In the genomic region with DNA sequence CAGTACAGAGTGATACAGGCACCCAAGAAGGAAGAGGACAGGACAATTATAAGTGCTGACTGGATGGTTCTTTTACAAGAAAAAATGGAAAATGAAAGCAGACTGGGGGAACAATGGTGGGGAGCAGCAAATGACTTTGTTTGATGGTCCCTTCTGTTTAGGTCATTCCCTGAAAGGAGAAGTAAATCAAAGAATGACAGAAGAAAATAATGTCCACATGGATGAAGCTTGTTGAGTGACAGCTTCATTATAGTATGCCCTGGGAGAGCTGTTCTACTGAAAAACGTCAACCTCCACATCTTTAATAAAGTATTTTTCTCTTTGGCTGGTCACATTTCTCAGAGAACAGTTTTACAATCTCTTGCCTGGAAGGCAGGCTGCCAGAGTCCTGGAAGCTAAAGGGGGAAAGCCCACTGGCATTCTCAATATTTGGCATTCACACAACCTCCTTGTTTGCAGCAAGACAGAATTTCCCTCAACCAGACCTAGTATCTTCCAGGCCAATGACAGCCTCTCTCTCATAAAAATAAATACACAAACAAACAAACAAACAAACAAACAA, we compare ENCODE assay signal across 26 cellular contexts.
A peak's percentile ranks its signal among the peaks of the same experiment; 100 is the strongest.
DNase-seq lines count a peak whose midpoint lies in the region; ATAC-seq, FAIRE-seq and TF ChIP-seq lines count a peak whose summit lies in the region.
"Had no signal": no experiment of that assay in that cellular context is flagged by ENCODE, and none has a peak within 500 bp of the region (broad histone marks: within the 10 kb centered on the region; RNA-seq: fewer than 3 reads in every experiment).

No MANE protein-coding gene starts in this region.

- H3K27me3 ChIP-seq in HepG2 (ENCODE audit: control insufficient read depth in 1 of 2, insufficient read depth in 2 of 2, low read length in 2 of 2) = no peaks in the 10 kb centered on the region
- no peaks in the 10 kb centered on the region for H3K27me3 ChIP-seq in right lobe of liver
- H3K27me3 ChIP-seq: adrenal gland, dorsolateral prefrontal cortex, neural progenitor cell, Peyer's patch, SJSA1, upper lobe of right lung had no signal

- H3K4me3 ChIP-seq in HepG2 (replicated peaks in 1 of 3; ENCODE audit: insufficient read depth in 1 of 3, low read depth in 2 of 3, low read length in 3 of 3) = no peak overlapping the region
- H3K4me3 ChIP-seq in right lobe of liver = no peak overlapping the region
- H3K4me3 ChIP-seq: A549, adrenal gland, dorsolateral prefrontal cortex, GM23338, mucosa of descending colon, neural progenitor cell, Peyer's patch, SJSA1, upper lobe of right lung had no signal

- peaks cover 18% of the 10 kb centered on the region for H3K4me1 ChIP-seq in HepG2 (ENCODE audit: insufficient read depth, low read length)
- H3K4me1 ChIP-seq in right lobe of liver = no peaks in the 10 kb centered on the region
- H3K4me1 ChIP-seq: adrenal gland, neural progenitor cell, Peyer's patch, upper lobe of right lung had no signal

- H2AFZ ChIP-seq in HepG2 (ENCODE audit: low read length) = no peak overlapping the region
- H2AFZ ChIP-seq: GM23338, neural progenitor cell had no signal

- TF ChIP-seq EP300 in HepG2 (IDR thresholded peaks at IDR 0.05; ENCODE audit: low read depth in 2 of 2, low read length in 2 of 2) = no peak
- no peak for TF ChIP-seq EP300 in HepG2 (CRISPR knock-in tag; IDR thresholded peaks at IDR 0.05; ENCODE audit: borderline replicate concordance)

- no peak for DNase-seq in HepG2 (ENCODE audit: low spot score)
- DNase-seq in right lobe of liver = no peak
- no peak for DNase-seq in chondrocyte (ENCODE audit: low spot score)
- DNase-seq in memory B cell (ENCODE audit: low spot score in 2 of 2) = no peak
- DNase-seq in ureter (ENCODE audit: low spot score) = no peak
- no peak for DNase-seq in NK-92 (lab: John Stamatoyannopoulos, UW; ENCODE audit: unreplicated experiment)
- no peak for DNase-seq in stimulated activated naive CD8-positive, alpha-beta T cell treated with anti-CD3 and anti-CD28 coated beads, Interleukin-15, amount 100 ng/mL, for 72 hours
- DNase-seq in activated CD8-positive, alpha-beta memory T cell treated with anti-CD3 and anti-CD28 coated beads for 24 hours = no peak
- DNase-seq: activated effector memory CD4-positive, alpha-beta T cell treated with Interleukin-2 at 50 U/mL for 16 hours; adrenal gland; dorsolateral prefrontal cortex; GDM1; mucosa of descending colon; NCI-H1930; NCI-H226; Peyer's patch; stimulated activated CD4-positive, alpha-beta T cell treated with anti-CD3 and anti-CD28 coated beads, Interleukin-12 subunit alpha, Interleukin-12 subunit beta, amount 100 ng/mL, for 4 hours; T-helper 2 cell; upper lobe of right lung had no signal

- no TSS peak for BruUV-seq in HepG2 (replicated peaks; lab: Mats Ljungman, UMichigan)

- H3K4me2 ChIP-seq in HepG2 (ENCODE audit: low read depth, low read length) = no peak overlapping the region
- H3K4me2 ChIP-seq: A549, GM23338, neural progenitor cell had no signal

- no peak for FAIRE-seq in HepG2 (lab: Jason Lieb, UNC)
- FAIRE-seq: A549 had no signal

- CTCF ChIA-PET in HepG2 (lab: Yijun Ruan, JAX; ENCODE audit: low intra/inter-chr PET ratio, low total read pairs) = no interaction called here

- POLR2A ChIA-PET in HepG2 (lab: Yijun Ruan, JAX) = no interaction called here

- intact Hi-C loops in HepG2 (cut with micrococcal nuclease; ENCODE audit: unreplicated experiment) = no loop called here
- intact Hi-C loops in right lobe of liver (cut with DNase I) = no loop called here

- H3K27me3 Mint-ChIP-seq in chondrocyte (ENCODE audit: low read depth) (no peaks in the 10 kb centered on the region), memory B cell (no peaks in the 10 kb centered on the region)
- H3K27me3 Mint-ChIP-seq in stimulated activated naive CD8-positive, alpha-beta T cell treated with anti-CD3 and anti-CD28 coated beads, Interleukin-15, amount 100 ng/mL, for 72 hours = no peaks in the 10 kb centered on the region

- TF ChIP-seq CTCF in HepG2 (CRISPR knock-in tag; IDR thresholded peaks at IDR 0.05) (no peak), right lobe of liver (IDR thresholded peaks at IDR 0.05) (no peak), chondrocyte (IDR thresholded peaks at IDR 0.05) (no peak)

- H3K9me3 Mint-ChIP-seq in chondrocyte (ENCODE audit: low read depth) (no peaks in the 10 kb centered on the region), memory B cell (no peaks in the 10 kb centered on the region)
- H3K9me3 Mint-ChIP-seq in stimulated activated naive CD8-positive, alpha-beta T cell treated with anti-CD3 and anti-CD28 coated beads, Interleukin-15, amount 100 ng/mL, for 72 hours = no peaks in the 10 kb centered on the region
- H3K9me3 Mint-ChIP-seq: CD14-positive monocyte, GM23338, neural progenitor cell had no signal

- H3K27ac Mint-ChIP-seq in chondrocyte (ENCODE audit: unreplicated experiment) (peak overlapping the region; percentile 29), memory B cell (peak overlapping the region; percentile 8)
- no peak overlapping the region for H3K27ac Mint-ChIP-seq in stimulated activated naive CD8-positive, alpha-beta T cell treated with anti-CD3 and anti-CD28 coated beads, Interleukin-15, amount 100 ng/mL, for 72 hours
- H3K27ac Mint-ChIP-seq: GM23338, neural progenitor cell had no signal

- TF ChIP-seq POLR2A in HepG2 (IDR thresholded peaks at IDR 0.05; ENCODE audit: insufficient read depth in 1 of 2, low read depth in 2 of 2, low read length in 2 of 2) (no peak), right lobe of liver (IDR thresholded peaks at IDR 0.05) (no peak)

- no peak for TF ChIP-seq RAD21 in HepG2 (CRISPR knock-in tag; IDR thresholded peaks at IDR 0.05)

- H3K36me3 ChIP-seq in HepG2 (replicated peaks in 1 of 2; ENCODE audit: control insufficient read depth in 1 of 2, insufficient read depth in 2 of 2, low read length in 2 of 2) (no peaks in the 10 kb centered on the region), right lobe of liver (peaks cover 0 to 3% (median 0%) of the 10 kb centered on the region in 4 donors)
- H3K36me3 ChIP-seq: adrenal gland, neural progenitor cell, Peyer's patch, upper lobe of right lung had no signal

- H3K27ac ChIP-seq in HepG2 (ENCODE audit: extremely low read length, insufficient read depth, low read length) (no peak overlapping the region), right lobe of liver (no peak overlapping the region)
- H3K27ac ChIP-seq: adrenal gland, epithelial cell of prostate, neural progenitor cell, Peyer's patch, SJSA1, upper lobe of right lung had no signal

- no peaks in the 10 kb centered on the region for H3K79me2 ChIP-seq in HepG2 (ENCODE audit: insufficient read depth, low read length)

- ATAC-seq in HepG2 = no peak
- ATAC-seq in right lobe of liver = no peak
- ATAC-seq in memory B cell (ENCODE audit: low read depth) = no peak
- no peak for ATAC-seq in stimulated activated naive CD8-positive, alpha-beta T cell treated with anti-CD3 and anti-CD28 coated beads, Interleukin-15, amount 100 ng/mL, for 72 hours
- ATAC-seq: A549, GM23338, left lobe of liver, mucosa of descending colon, upper lobe of right lung had no signal

- in situ Hi-C loops in HepG2 (cut with HindIII; ENCODE audit: extremely low pct_ligation_motif_present, low pct_unique_long_range_greater_than_20kb) = no loop called here

- H3K4me1 Mint-ChIP-seq in chondrocyte (ENCODE audit: low read depth) (peaks cover 21% of the 10 kb centered on the region), memory B cell (peaks cover 9% of the 10 kb centered on the region)
- H3K4me1 Mint-ChIP-seq in stimulated activated naive CD8-positive, alpha-beta T cell treated with anti-CD3 and anti-CD28 coated beads, Interleukin-15, amount 100 ng/mL, for 72 hours = no peaks in the 10 kb centered on the region

- WGBS in HepG2 (ENCODE audit: low lambda C conversion rate) = 88% methylated on average over 1 of the region's 1 CpG
- WGBS in right lobe of liver (ENCODE audit: insufficient coverage, low coverage, low lambda C conversion rate, missing lambda C conversion rate) = 46% methylated on average over 1 of the region's 1 CpG

- no peaks in the 10 kb centered on the region for H3K36me3 Mint-ChIP-seq in chondrocyte (ENCODE audit: low read depth)
- H3K36me3 Mint-ChIP-seq in memory B cell = peaks cover 2% of the 10 kb centered on the region

- no peak overlapping the region for H3K4me3 Mint-ChIP-seq in chondrocyte (ENCODE audit: unreplicated experiment)
- no peak overlapping the region for H3K4me3 Mint-ChIP-seq in memory B cell
- H3K4me3 Mint-ChIP-seq in stimulated activated naive CD8-positive, alpha-beta T cell treated with anti-CD3 and anti-CD28 coated beads, Interleukin-15, amount 100 ng/mL, for 72 hours = no peak overlapping the region
- H3K4me3 Mint-ChIP-seq: CD14-positive monocyte, GM23338, neural progenitor cell had no signal

- no peak overlapping the region for H3K9ac ChIP-seq in HepG2 (ENCODE audit: insufficient read depth, low read depth, low read length)
- H3K9ac ChIP-seq: neural progenitor cell had no signal

- H4K20me1 ChIP-seq in HepG2 (ENCODE audit: insufficient read depth, low read length) = no peaks in the 10 kb centered on the region

- H3K9me3 ChIP-seq in HepG2 (ENCODE audit: low read length) (no peaks in the 10 kb centered on the region), right lobe of liver (no peaks in the 10 kb centered on the region)
- H3K9me3 ChIP-seq: A549, adrenal gland, mucosa of descending colon, Peyer's patch, SJSA1, upper lobe of right lung had no signal

TF ChIP-seq in HepG2, 621 proteins besides CTCF, POLR2A, EP300 and RAD21:
- TF ChIP-seq PITX1 (CRISPR knock-in tag; IDR thresholded peaks at IDR 0.05) (no peak), ZNF83 (CRISPR knock-in tag; IDR thresholded peaks at IDR 0.05; ENCODE audit: borderline replicate concordance) (no peak), HDAC2 (CRISPR knock-in tag; IDR thresholded peaks at IDR 0.05) (no peak), MAFK (conservative IDR thresholded peaks at IDR 0.05 in 1 of 2, IDR thresholded peaks at IDR 0.05 in 1 of 2; ENCODE audit: low read length in 2 of 2) (0 out of 4 replicates have a peak, but pooled peaks have one; percentile 10 to 11)

Comparison
In these comparisons a context has a peak if more than half of its experiments do, and no peak if none do; other contexts are left out.
1. H3K27ac Mint-ChIP-seq: peak in chondrocyte (single experiment) and memory B cell (single experiment); none in stimulated activated naive CD8-positive, alpha-beta T cell treated with anti-CD3 and anti-CD28 coated beads, Interleukin-15, amount 100 ng/mL, for 72 hours (0 of 2).